ENCODE assay signal across 14 cellular contexts in the genomic region with DNA sequence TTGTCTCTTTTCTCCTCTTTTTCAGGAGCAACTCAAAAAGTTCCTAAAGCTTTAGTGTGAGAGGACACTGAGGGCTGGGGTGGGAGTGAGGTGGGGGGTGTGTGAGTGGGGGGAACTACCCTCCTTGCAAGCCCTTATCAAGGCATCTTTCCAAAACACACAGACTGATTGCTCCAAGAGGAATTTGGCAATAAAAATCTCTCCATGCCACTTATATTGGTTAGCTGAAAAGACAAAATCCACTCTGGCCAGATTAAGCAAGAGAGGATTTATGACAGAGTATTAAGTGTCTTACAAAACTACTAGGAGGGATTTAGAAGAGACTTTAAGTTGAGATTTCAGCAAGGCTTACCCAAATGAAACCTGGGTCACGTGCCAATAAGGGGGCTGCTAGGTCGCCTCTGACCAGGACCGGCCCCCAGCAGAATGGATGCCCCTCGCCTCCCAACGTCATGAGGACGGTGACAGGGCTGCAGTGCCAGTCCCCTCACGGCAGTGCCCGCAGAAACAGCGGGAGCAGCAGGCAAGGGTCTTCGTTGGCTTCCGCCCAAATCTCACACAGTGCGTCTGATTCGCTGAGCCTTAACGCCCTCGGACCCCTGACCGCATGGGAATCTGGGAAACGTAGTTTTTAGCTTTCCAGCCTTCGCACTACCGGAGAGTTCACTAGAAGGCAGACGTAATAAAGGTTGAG. TPM values are rescaled to one million over a fixed set of nuclear protein-coding genes. Genes with fewer than 3 reads are reported as not detected.
DNase-seq lines count a peak whose midpoint lies in the region; ATAC-seq and TF ChIP-seq lines count a peak whose summit lies in the region.
"Had no signal": no experiment of that assay in that cellular context is flagged by ENCODE, and none has a peak within 500 bp of the region (broad histone marks: within the 10 kb centered on the region; RNA-seq: fewer than 3 reads in every experiment).

No MANE protein-coding gene starts in this region.

- peaks cover 4% of the 10 kb centered on the region for H3K4me1 Mint-ChIP-seq in WTC11
- H3K4me1 Mint-ChIP-seq in activated T-helper 17 cell treated with anti-CD3 and anti-CD28 coated beads, Interleukin-2, amount 50 U/mL, for 72 hours, result peaks cover 12% of the 10 kb centered on the region

- H3K4me2 ChIP-seq in GM23248 (ENCODE audit: unreplicated experiment), result peak overlapping the region; percentile 26
- H3K4me2 ChIP-seq: PC-9 had no signal

- H3K27me3 ChIP-seq in GM23248 (replicated peaks; ENCODE audit: insufficient read depth), result no peaks in the 10 kb centered on the region
- no peaks in the 10 kb centered on the region for H3K27me3 ChIP-seq in iPS-18a (ENCODE audit: control insufficient read depth, insufficient read depth, low read length)
- H3K27me3 ChIP-seq in breast epithelium, result no peaks in the 10 kb centered on the region
- H3K27me3 ChIP-seq: body of pancreas, spleen had no signal

- intact Hi-C loops in sciatic nerve (cut with DNase I), result no loop called here
- intact Hi-C loops in posterior cingulate gyrus (cut with DNase I), result no loop called here
- intact Hi-C loops in breast epithelium (cut with DNase I; ENCODE audit: low total_unique reads), result no loop called here

- H3K9ac ChIP-seq in GM23248, result no peak overlapping the region
- peak overlapping the region; percentile 33 for H3K9ac ChIP-seq in iPS-18a (ENCODE audit: low read length)

- POLR2A ChIA-PET in WTC11 (lab: Charles Lee), result interaction anchor here (0.6 kb wide), 1 partner anchor 211 kb away, joined by 3 read pairs; no protein-coding TSS in a partner anchor

- no peaks in the 10 kb centered on the region for H4K20me1 ChIP-seq in GM23248 (ENCODE audit: insufficient read depth)

- 68 to 73% methylated on average over 20 of the region's 20 CpGs for WGBS in GM23248 (ENCODE audit: low coverage in 1 of 2, low lambda C conversion rate in 2 of 2, missing lambda C conversion rate in 2 of 2), 2 experiments

- peaks cover 48% of the 10 kb centered on the region for H3F3A ChIP-seq in GM23248 (ENCODE audit: insufficient read depth)

- H3K9me3 Mint-ChIP-seq in WTC11, result no peaks in the 10 kb centered on the region
- H3K9me3 Mint-ChIP-seq in activated T-helper 17 cell treated with anti-CD3 and anti-CD28 coated beads, Interleukin-2, amount 50 U/mL, for 72 hours, result no peaks in the 10 kb centered on the region
- H3K9me3 Mint-ChIP-seq: CD4-positive, alpha-beta memory T cell had no signal

- peaks cover 42% of the 10 kb centered on the region for H3K4me1 ChIP-seq in GM23248 (ENCODE audit: insufficient read depth)
- H3K4me1 ChIP-seq in iPS-18a (ENCODE audit: control insufficient read depth, low read depth, low read length), result peaks cover 5% of the 10 kb centered on the region
- H3K4me1 ChIP-seq in breast epithelium, result no peaks in the 10 kb centered on the region
- H3K4me1 ChIP-seq: body of pancreas, foreskin keratinocyte had no signal

- H3K36me3 ChIP-seq in GM23248 (ENCODE audit: low read depth) (no peaks in the 10 kb centered on the region), iPS-18a (ENCODE audit: control insufficient read depth, low read depth, low read length) (no peaks in the 10 kb centered on the region), breast epithelium (no peaks in the 10 kb centered on the region)
- H3K36me3 ChIP-seq: spleen had no signal

- H3K27ac Mint-ChIP-seq in WTC11, result no peak overlapping the region
- no peak overlapping the region for H3K27ac Mint-ChIP-seq in activated T-helper 17 cell treated with anti-CD3 and anti-CD28 coated beads, Interleukin-2, amount 50 U/mL, for 72 hours
- H3K27ac Mint-ChIP-seq: CD4-positive, alpha-beta memory T cell had no signal

- H3K9me3 ChIP-seq in GM23248 (ENCODE audit: low read depth) (no peaks in the 10 kb centered on the region), iPS-18a (ENCODE audit: control insufficient read depth, low read depth, low read length) (no peaks in the 10 kb centered on the region), breast epithelium (peaks cover 0 to 6% of the 10 kb centered on the region in 2 donors)
- H3K9me3 ChIP-seq: body of pancreas, spleen had no signal

- no peaks in the 10 kb centered on the region for H3K9me2 ChIP-seq in GM23248 (ENCODE audit: insufficient read depth)

- TF ChIP-seq CTCF in WTC11 (IDR thresholded peaks at IDR 0.05), result no peak
- TF ChIP-seq CTCF in breast epithelium (IDR thresholded peaks at IDR 0.05), result no peak

- peak overlapping the region; percentile 76 for H3K4me3 Mint-ChIP-seq in WTC11
- no peak overlapping the region for H3K4me3 Mint-ChIP-seq in activated T-helper 17 cell treated with anti-CD3 and anti-CD28 coated beads, Interleukin-2, amount 50 U/mL, for 72 hours
- H3K4me3 Mint-ChIP-seq: CD4-positive, alpha-beta memory T cell had no signal

- no peak overlapping the region for H3K4me3 ChIP-seq in GM23248
- H3K4me3 ChIP-seq in iPS-18a (ENCODE audit: low read length), result peak overlapping the region; percentile 80
- no peak overlapping the region for H3K4me3 ChIP-seq in breast epithelium
- H3K4me3 ChIP-seq: body of pancreas, PC-9, spleen had no signal

- H3K27me3 Mint-ChIP-seq in WTC11 (ENCODE audit: low read depth), result no peaks in the 10 kb centered on the region; the same call in 1 of the 2 replicates
- peaks cover 13% of the 10 kb centered on the region for H3K27me3 Mint-ChIP-seq in activated T-helper 17 cell treated with anti-CD3 and anti-CD28 coated beads, Interleukin-2, amount 50 U/mL, for 72 hours

- peak; percentile 95 for ATAC-seq in WTC11
- peak; percentile 44 for ATAC-seq in sciatic nerve
- no peak for ATAC-seq in HG02870 (IDR thresholded peaks at IDR 0.05; ENCODE audit: unreplicated experiment)
- ATAC-seq in activated T-helper 17 cell treated with anti-CD3 and anti-CD28 coated beads, Interleukin-2, amount 50 U/mL, for 72 hours (replicated peaks), result no peak
- ATAC-seq: body of pancreas, foreskin keratinocyte had no signal

- no peaks in the 10 kb centered on the region for H3K79me2 ChIP-seq in GM23248 (ENCODE audit: insufficient read depth)

- no peak for TF ChIP-seq POLR2A in breast epithelium (IDR thresholded peaks at IDR 0.05)

- H3K27ac ChIP-seq in GM23248, result no peak overlapping the region
- no peak overlapping the region for H3K27ac ChIP-seq in iPS-18a (ENCODE audit: low read length)
- no peak overlapping the region for H3K27ac ChIP-seq in breast epithelium
- H3K27ac ChIP-seq: body of pancreas, foreskin keratinocyte, PC-9, spleen had no signal

- no peak overlapping the region for H2AFZ ChIP-seq in GM23248
- H2AFZ ChIP-seq: PC-9 had no signal

- in situ Hi-C loops in GM23248 (cut with MboI), result loop anchor here (25.0 kb wide), 1 partner anchor 742 kb away; no protein-coding TSS in a partner anchor

- DNase-seq in GM23248 (peak; percentile 57), WTC11 (ENCODE audit: low spot score) (peak; percentile 67), sciatic nerve (ENCODE audit: low spot score) (no peak), posterior cingulate gyrus (no peak), breast epithelium (ENCODE audit: low spot score in 2 of 2) (no peak)
- DNase-seq: body of pancreas; CD4-positive, alpha-beta memory T cell; foreskin keratinocyte; NCI-H1694; PC-9; spleen had no signal

- no peaks in the 10 kb centered on the region for H3K36me3 Mint-ChIP-seq in WTC11
- no peaks in the 10 kb centered on the region for H3K36me3 Mint-ChIP-seq in activated T-helper 17 cell treated with anti-CD3 and anti-CD28 coated beads, Interleukin-2, amount 50 U/mL, for 72 hours (ENCODE audit: low read depth)
- H3K36me3 Mint-ChIP-seq: CD4-positive, alpha-beta memory T cell had no signal

- CTCF ChIA-PET in WTC11 (lab: Charles Lee), result interaction anchor here (0.6 to 2.0 kb wide), 10 partner anchors 75 to 424 kb away, joined by 3 to 12 read pairs (median 6); partner anchors contain the start of genes ADM and RNF141

TF ChIP-seq in WTC11, 78 proteins besides CTCF, POLR2A, EP300 and RAD21 (continues in another document):
- TF ChIP-seq, protein P1, sequence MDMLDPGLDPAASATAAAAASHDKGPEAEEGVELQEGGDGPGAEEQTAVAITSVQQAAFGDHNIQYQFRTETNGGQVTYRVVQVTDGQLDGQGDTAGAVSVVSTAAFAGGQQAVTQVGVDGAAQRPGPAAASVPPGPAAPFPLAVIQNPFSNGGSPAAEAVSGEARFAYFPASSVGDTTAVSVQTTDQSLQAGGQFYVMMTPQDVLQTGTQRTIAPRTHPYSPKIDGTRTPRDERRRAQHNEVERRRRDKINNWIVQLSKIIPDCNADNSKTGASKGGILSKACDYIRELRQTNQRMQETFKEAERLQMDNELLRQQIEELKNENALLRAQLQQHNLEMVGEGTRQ (CRISPR knock-in tag; IDR thresholded peaks at IDR 0.05), result peak; percentile 86
- TF ChIP-seq, protein P2, sequence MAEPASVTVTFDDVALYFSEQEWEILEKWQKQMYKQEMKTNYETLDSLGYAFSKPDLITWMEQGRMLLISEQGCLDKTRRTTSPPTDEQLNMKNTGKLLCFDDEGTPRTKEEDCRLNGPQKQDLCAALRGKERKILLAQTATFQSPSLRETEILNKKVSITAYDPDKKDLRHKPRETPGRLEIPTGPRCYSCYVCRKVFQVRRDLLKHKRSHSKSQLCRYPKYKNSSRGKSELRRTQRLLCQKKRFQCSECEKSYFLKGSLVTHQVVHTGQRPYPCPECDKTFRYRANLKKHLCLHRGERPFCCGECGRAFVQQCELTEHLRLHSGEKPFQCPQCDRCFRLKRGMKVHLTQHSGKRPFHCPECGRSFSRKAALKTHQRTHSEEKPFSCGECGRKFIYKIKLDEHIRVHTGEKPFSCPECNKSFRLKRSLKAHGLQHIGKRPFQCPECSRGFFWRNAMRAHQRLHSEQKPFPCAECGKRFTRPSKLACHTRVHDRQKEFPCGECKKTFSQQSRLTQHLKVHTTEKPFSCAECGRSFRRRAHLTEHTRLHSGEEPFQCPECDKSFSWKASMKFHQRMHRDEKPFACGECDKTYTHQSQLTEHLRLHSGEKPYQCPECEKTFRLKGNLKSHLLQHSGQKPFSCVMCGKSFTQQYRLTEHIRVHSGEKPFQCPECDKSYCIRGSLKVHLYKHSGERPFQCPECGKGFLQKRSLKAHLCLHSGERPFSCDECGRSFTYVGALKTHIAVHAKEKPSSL (CRISPR knock-in tag; conservative IDR thresholded peaks at IDR 0.05), result no peak

RNA-seq across cellular contexts. Expression of gene CTR9, which starts 22.1 kb away (rescaled TPM):
- total RNA-seq in GM23248 (2014; rRNA removed; shearing (Covaris generic)), result 20.2 and 24.4 TPM in 2 replicates
- polyA plus RNA-seq in GM23248 (2016; fragmentation: Nextera tagmentation; extraction: Ambion mirVana), result 29.9 and 32.3 TPM in 2 replicates
- total RNA-seq in WTC11 (2021), result 29.3 to 32.7 TPM (median 31.1 TPM) in 3 replicates
- total RNA-seq in sciatic nerve, result 31.9 TPM
- 10 to 100 TPM; 34.0 to 47.4 TPM for total RNA-seq in activated T-helper 17 cell treated with anti-CD3 and anti-CD28 coated beads, Interleukin-2, amount 50 U/mL, for 72 hours
- 10 to 100 TPM; 24.6 to 35.0 (median 28.5) TPM for total RNA-seq in breast epithelium

RNA-seq across cellular contexts. Expression of gene IRAG1, which starts 35.4 kb away (rescaled TPM):
- total RNA-seq in GM23248 (2014; rRNA removed; shearing (Covaris generic)), result 5.9 and 6.7 TPM in 2 replicates
- 4.5 and 5.3 TPM in 2 replicates for polyA plus RNA-seq in GM23248 (2016; fragmentation: Nextera tagmentation; extraction: Ambion mirVana)
- total RNA-seq in WTC11 (2021) (2.8 to 5.2 TPM (median 3.9 TPM) in 3 replicates), sciatic nerve (9.6 TPM), breast epithelium (10 to 100 TPM; 10.1 to 16.1 (median 13.2) TPM)
- total RNA-seq in activated T-helper 17 cell treated with anti-CD3 and anti-CD28 coated beads, Interleukin-2, amount 50 U/mL, for 72 hours, result under 1 TPM in 1 of 2 donors, not detected in 1; 0.13 TPM
- total RNA-seq: CD4-positive, alpha-beta memory T cell had no signal
- polyA plus RNA-seq: CD4-positive, alpha-beta memory T cell had no signal

Comparison
In these comparisons a context has a peak if more than half of its experiments do, and no peak if none do; other contexts are left out.
1. DNase-seq: peak in GM23248 (single experiment) and WTC11 (single experiment); none in sciatic nerve (single experiment), posterior cingulate gyrus (0 of 10) and breast epithelium (0 of 2).
2. ATAC-seq: peak in WTC11 (single experiment) and sciatic nerve (single experiment); none in HG02870 (single experiment) and activated T-helper 17 cell treated with anti-CD3 and anti-CD28 coated beads, Interleukin-2, amount 50 U/mL, for 72 hours (single experiment).